13 cellular contexts compared by ENCODE assay signal in genomic region chr11:134008593-134008992, GRCh38. TPM values are rescaled to one million over a fixed set of nuclear protein-coding genes. Genes with fewer than 3 reads are reported as not detected.
A peak's percentile ranks its signal among the peaks of the same experiment; 100 is the strongest.
DNase-seq lines count a peak whose midpoint lies in the region; ATAC-seq and TF ChIP-seq lines count a peak whose summit lies in the region.
"Had no signal": no experiment of that assay in that cellular context is flagged by ENCODE, and none has a peak within 500 bp of the region (broad histone marks: within the 10 kb centered on the region; RNA-seq: fewer than 3 reads in every experiment).

No MANE protein-coding gene starts in this region.

- H3K4me1 ChIP-seq in heart left ventricle (peaks cover 0 to 19% (median 11%) of the 10 kb centered on the region in 12 donors), upper lobe of right lung (no peaks in the 10 kb centered on the region), esophagus muscularis mucosa (peaks cover 10 to 16% (median 15%) of the 10 kb centered on the region in 4 donors)
- H3K4me1 ChIP-seq: uterus had no signal

- TF ChIP-seq EP300 in esophagus muscularis mucosa (IDR thresholded peaks at IDR 0.05) = no peak

- H3K36me3 ChIP-seq in heart left ventricle (no peaks in the 10 kb centered on the region), upper lobe of right lung (no peaks in the 10 kb centered on the region), esophagus muscularis mucosa (no peaks in the 10 kb centered on the region)
- H3K36me3 ChIP-seq: esophagus squamous epithelium, ovary, uterus had no signal

- no peak for TF ChIP-seq CTCF in heart left ventricle (IDR thresholded peaks at IDR 0.05)
- no peak for TF ChIP-seq CTCF in choroid plexus epithelial cell (conservative IDR thresholded peaks at IDR 0.05; ENCODE audit: low read depth, low read length)
- no peak for TF ChIP-seq CTCF in upper lobe of right lung (IDR thresholded peaks at IDR 0.05)
- TF ChIP-seq CTCF in esophagus muscularis mucosa (IDR thresholded peaks at IDR 0.05) = no peak

- H3K4me3 ChIP-seq in heart left ventricle (no peak overlapping the region), choroid plexus epithelial cell (ENCODE audit: low read depth, low read length) (no peak overlapping the region), upper lobe of right lung (no peak overlapping the region), esophagus muscularis mucosa (no peak overlapping the region)
- H3K4me3 ChIP-seq: esophagus squamous epithelium, ovary, uterus had no signal

- H3K27me3 ChIP-seq in heart left ventricle (no peaks in the 10 kb centered on the region), upper lobe of right lung (no peaks in the 10 kb centered on the region), esophagus muscularis mucosa (no peaks in the 10 kb centered on the region)
- H3K27me3 ChIP-seq: ovary, uterus had no signal

- 25 to 44% (median 34%) methylated on average over 3 to 4 of the region's 4 CpGs for WGBS in heart left ventricle, 4 donors
- WGBS in esophagus muscularis mucosa = 46% methylated on average over 4 of the region's 4 CpGs

- ATAC-seq in heart left ventricle (peak in 3 of 4 donors; percentile 23 to 69 (median 68)), HG03342 (IDR thresholded peaks at IDR 0.05; ENCODE audit: unreplicated experiment) (peak; percentile 80), upper lobe of right lung (peak; percentile 25), HG02571 (IDR thresholded peaks at IDR 0.05; ENCODE audit: unreplicated experiment) (no peak)

- TF ChIP-seq POLR2A in heart left ventricle (IDR thresholded peaks at IDR 0.05) = no peak
- TF ChIP-seq POLR2A in esophagus muscularis mucosa (IDR thresholded peaks at IDR 0.05; ENCODE audit: low read depth) = no peak

- DNase-seq in heart left ventricle = no peak
- no peak for DNase-seq in cardiac septum (ENCODE audit: low spot score)
- DNase-seq in choroid plexus epithelial cell (ENCODE audit: low read depth) = peak; percentile 4
- DNase-seq in upper lobe of right lung = no peak
- no peak for DNase-seq in esophagus muscularis mucosa (ENCODE audit: extremely low spot score)
- no peak for DNase-seq in activated CD4-positive, alpha-beta T cell treated with anti-CD3 and anti-CD28 coated beads, Interleukin-2, amount 50 U/mL, for 4 hours
- DNase-seq: ACHN; activated naive CD4-positive, alpha-beta T cell treated with anti-CD3 and anti-CD28 coated beads, Interleukin-2, amount 10 ng/mL, durations not matched to agents 7 days and 5 days; esophagus squamous epithelium; ovary; uterus had no signal

- H3K27ac ChIP-seq in heart left ventricle (no peak overlapping the region), upper lobe of right lung (no peak overlapping the region), esophagus muscularis mucosa (replicated peaks in 1 of 4) (no peak overlapping the region)
- H3K27ac ChIP-seq: esophagus squamous epithelium, ovary, uterus had no signal

- intact Hi-C loops in heart left ventricle (cut with DNase I) (no loop called here), cardiac septum (cut with DNase I) (no loop called here), upper lobe of right lung (cut with DNase I) (no loop called here), esophagus muscularis mucosa (cut with DNase I) (no loop called here)

- H3K9me3 ChIP-seq in heart left ventricle = no peaks in the 10 kb centered on the region
- H3K9me3 ChIP-seq in upper lobe of right lung = no peaks in the 10 kb centered on the region
- H3K9me3 ChIP-seq in esophagus muscularis mucosa = no peaks in the 10 kb centered on the region
- H3K9me3 ChIP-seq: esophagus squamous epithelium, ovary, uterus had no signal

RNA-seq across cellular contexts. Expression of gene IGSF9B, which starts 51.8 kb away (rescaled TPM):
- 10 to 100 TPM; 14.6 to 78.5 (median 43.7) TPM for total RNA-seq in heart left ventricle
- 10 to 100 TPM; 30.3 to 38.3 TPM for polyA plus RNA-seq in heart left ventricle
- total RNA-seq in cardiac septum = 85.3 TPM
- 2.9 TPM for total RNA-seq in upper lobe of right lung
- total RNA-seq in esophagus muscularis mucosa = 100 to 1,000 TPM in 1 of 4 donors, 10 to 100 TPM in 3; 21.7 to 130 (median 58.6) TPM
